In the genomic region with DNA sequence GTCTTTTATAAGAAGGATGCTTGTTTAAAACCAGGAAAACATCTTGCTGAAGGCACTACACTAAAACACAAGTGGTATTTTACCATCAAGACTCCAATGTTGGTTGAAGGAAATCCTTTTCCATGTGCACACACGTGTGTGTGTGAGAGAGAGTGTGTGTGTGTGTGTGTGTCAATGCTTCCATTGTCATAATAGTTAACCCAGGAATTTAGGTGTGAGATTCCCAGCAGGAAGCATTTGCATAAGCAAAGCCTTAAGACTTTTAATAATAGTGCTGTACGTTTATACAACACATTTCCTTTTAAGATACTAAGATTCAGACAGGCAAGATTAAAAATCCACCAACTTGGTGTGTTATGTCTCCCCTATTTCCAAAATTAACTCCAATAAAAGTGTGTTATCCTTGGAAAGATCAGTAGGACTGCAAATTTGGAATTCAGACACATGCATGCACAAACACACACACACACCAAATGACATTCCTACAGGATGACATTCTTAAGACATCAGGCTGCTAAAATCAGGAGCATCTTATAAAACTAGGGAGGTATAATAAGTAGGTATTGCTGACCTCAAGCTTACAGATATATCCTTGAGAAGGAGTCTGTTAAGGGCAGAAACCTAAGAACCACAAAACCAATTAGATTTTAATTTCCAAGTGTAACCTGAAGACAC, we compare ENCODE assay signal across 1 cellular context.
TF ChIP-seq lines count a peak whose summit lies in the region.

No MANE protein-coding gene starts in this region.

TF ChIP-seq in GM23338, 12 proteins besides CTCF, POLR2A, EP300 and RAD21:
- TF ChIP-seq, protein P1, sequence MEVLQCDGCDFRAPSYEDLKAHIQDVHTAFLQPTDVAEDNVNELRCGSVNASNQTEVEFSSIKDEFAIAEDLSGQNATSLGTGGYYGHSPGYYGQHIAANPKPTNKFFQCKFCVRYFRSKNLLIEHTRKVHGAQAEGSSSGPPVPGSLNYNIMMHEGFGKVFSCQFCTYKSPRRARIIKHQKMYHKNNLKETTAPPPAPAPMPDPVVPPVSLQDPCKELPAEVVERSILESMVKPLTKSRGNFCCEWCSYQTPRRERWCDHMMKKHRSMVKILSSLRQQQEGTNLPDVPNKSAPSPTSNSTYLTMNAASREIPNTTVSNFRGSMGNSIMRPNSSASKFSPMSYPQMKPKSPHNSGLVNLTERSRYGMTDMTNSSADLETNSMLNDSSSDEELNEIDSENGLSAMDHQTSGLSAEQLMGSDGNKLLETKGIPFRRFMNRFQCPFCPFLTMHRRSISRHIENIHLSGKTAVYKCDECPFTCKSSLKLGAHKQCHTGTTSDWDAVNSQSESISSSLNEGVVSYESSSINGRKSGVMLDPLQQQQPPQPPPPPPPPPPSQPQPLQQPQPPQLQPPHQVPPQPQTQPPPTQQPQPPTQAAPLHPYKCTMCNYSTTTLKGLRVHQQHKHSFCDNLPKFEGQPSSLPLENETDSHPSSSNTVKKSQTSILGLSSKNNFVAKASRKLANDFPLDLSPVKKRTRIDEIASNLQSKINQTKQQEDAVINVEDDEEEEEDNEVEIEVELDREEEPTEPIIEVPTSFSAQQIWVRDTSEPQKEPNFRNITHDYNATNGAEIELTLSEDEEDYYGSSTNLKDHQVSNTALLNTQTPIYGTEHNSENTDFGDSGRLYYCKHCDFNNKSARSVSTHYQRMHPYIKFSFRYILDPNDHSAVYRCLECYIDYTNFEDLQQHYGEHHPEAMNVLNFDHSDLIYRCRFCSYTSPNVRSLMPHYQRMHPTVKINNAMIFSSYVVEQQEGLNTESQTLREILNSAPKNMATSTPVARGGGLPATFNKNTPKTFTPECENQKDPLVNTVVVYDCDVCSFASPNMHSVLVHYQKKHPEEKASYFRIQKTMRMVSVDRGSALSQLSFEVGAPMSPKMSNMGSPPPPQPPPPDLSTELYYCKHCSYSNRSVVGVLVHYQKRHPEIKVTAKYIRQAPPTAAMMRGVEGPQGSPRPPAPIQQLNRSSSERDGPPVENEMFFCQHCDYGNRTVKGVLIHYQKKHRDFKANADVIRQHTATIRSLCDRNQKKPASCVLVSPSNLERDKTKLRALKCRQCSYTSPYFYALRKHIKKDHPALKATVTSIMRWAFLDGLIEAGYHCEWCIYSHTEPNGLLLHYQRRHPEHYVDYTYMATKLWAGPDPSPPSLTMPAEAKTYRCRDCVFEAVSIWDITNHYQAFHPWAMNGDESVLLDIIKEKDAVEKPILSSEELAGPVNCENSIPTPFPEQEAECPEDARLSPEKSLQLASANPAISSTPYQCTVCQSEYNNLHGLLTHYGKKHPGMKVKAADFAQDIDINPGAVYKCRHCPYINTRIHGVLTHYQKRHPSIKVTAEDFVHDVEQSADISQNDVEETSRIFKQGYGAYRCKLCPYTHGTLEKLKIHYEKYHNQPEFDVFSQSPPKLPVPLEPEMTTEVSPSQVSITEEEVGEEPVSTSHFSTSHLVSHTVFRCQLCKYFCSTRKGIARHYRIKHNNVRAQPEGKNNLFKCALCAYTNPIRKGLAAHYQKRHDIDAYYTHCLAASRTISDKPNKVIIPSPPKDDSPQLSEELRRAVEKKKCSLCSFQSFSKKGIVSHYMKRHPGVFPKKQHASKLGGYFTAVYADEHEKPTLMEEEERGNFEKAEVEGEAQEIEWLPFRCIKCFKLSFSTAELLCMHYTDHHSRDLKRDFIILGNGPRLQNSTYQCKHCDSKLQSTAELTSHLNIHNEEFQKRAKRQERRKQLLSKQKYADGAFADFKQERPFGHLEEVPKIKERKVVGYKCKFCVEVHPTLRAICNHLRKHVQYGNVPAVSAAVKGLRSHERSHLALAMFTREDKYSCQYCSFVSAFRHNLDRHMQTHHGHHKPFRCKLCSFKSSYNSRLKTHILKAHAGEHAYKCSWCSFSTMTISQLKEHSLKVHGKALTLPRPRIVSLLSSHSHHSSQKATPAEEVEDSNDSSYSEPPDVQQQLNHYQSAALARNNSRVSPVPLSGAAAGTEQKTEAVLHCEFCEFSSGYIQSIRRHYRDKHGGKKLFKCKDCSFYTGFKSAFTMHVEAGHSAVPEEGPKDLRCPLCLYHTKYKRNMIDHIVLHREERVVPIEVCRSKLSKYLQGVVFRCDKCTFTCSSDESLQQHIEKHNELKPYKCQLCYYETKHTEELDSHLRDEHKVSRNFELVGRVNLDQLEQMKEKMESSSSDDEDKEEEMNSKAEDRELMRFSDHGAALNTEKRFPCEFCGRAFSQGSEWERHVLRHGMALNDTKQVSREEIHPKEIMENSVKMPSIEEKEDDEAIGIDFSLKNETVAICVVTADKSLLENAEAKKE (CRISPR knock-in tag; IDR thresholded peaks at IDR 0.05): no peak
- TF ChIP-seq, protein P2, sequence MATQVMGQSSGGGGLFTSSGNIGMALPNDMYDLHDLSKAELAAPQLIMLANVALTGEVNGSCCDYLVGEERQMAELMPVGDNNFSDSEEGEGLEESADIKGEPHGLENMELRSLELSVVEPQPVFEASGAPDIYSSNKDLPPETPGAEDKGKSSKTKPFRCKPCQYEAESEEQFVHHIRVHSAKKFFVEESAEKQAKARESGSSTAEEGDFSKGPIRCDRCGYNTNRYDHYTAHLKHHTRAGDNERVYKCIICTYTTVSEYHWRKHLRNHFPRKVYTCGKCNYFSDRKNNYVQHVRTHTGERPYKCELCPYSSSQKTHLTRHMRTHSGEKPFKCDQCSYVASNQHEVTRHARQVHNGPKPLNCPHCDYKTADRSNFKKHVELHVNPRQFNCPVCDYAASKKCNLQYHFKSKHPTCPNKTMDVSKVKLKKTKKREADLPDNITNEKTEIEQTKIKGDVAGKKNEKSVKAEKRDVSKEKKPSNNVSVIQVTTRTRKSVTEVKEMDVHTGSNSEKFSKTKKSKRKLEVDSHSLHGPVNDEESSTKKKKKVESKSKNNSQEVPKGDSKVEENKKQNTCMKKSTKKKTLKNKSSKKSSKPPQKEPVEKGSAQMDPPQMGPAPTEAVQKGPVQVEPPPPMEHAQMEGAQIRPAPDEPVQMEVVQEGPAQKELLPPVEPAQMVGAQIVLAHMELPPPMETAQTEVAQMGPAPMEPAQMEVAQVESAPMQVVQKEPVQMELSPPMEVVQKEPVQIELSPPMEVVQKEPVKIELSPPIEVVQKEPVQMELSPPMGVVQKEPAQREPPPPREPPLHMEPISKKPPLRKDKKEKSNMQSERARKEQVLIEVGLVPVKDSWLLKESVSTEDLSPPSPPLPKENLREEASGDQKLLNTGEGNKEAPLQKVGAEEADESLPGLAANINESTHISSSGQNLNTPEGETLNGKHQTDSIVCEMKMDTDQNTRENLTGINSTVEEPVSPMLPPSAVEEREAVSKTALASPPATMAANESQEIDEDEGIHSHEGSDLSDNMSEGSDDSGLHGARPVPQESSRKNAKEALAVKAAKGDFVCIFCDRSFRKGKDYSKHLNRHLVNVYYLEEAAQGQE (IDR thresholded peaks at IDR 0.05; ENCODE audit: unreplicated experiment): no peak
- TF ChIP-seq JUNB (IDR thresholded peaks at IDR 0.05; ENCODE audit: unreplicated experiment): no peak
- TF ChIP-seq ZNF331 (CRISPR knock-in tag; IDR thresholded peaks at IDR 0.05; ENCODE audit: low read depth): no peak
- TF ChIP-seq CREB1 (CRISPR knock-in tag; IDR thresholded peaks at IDR 0.05; ENCODE audit: low read depth): no peak
- TF ChIP-seq ZNF114 (CRISPR knock-in tag; IDR thresholded peaks at IDR 0.05): no peak
